In the genomic region with DNA sequence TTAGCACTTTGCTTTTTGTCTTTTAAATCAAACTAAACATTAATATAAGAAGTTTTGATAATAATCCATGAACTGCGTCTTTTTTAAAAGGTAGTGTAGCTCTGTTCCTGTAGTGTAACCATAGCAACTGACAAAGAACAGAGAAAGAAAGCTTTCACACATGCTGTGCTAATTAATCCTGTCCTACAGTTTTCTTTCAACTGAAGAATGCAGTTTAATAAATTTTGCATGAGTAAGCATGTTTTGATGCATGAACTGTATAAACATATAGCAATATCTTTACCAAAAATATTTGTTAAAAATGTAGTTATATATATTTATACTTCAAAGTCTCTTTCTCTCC, we compare ENCODE assay signal across 1 cellular context.
A peak's percentile ranks its signal among the peaks of the same experiment; 100 is the strongest.
TF ChIP-seq lines count a peak whose summit lies in the region.

No MANE protein-coding gene starts in this region.

TF ChIP-seq in H1, 55 proteins besides CTCF, POLR2A, EP300 and RAD21 (continued from another document):
- TF ChIP-seq, protein P1, sequence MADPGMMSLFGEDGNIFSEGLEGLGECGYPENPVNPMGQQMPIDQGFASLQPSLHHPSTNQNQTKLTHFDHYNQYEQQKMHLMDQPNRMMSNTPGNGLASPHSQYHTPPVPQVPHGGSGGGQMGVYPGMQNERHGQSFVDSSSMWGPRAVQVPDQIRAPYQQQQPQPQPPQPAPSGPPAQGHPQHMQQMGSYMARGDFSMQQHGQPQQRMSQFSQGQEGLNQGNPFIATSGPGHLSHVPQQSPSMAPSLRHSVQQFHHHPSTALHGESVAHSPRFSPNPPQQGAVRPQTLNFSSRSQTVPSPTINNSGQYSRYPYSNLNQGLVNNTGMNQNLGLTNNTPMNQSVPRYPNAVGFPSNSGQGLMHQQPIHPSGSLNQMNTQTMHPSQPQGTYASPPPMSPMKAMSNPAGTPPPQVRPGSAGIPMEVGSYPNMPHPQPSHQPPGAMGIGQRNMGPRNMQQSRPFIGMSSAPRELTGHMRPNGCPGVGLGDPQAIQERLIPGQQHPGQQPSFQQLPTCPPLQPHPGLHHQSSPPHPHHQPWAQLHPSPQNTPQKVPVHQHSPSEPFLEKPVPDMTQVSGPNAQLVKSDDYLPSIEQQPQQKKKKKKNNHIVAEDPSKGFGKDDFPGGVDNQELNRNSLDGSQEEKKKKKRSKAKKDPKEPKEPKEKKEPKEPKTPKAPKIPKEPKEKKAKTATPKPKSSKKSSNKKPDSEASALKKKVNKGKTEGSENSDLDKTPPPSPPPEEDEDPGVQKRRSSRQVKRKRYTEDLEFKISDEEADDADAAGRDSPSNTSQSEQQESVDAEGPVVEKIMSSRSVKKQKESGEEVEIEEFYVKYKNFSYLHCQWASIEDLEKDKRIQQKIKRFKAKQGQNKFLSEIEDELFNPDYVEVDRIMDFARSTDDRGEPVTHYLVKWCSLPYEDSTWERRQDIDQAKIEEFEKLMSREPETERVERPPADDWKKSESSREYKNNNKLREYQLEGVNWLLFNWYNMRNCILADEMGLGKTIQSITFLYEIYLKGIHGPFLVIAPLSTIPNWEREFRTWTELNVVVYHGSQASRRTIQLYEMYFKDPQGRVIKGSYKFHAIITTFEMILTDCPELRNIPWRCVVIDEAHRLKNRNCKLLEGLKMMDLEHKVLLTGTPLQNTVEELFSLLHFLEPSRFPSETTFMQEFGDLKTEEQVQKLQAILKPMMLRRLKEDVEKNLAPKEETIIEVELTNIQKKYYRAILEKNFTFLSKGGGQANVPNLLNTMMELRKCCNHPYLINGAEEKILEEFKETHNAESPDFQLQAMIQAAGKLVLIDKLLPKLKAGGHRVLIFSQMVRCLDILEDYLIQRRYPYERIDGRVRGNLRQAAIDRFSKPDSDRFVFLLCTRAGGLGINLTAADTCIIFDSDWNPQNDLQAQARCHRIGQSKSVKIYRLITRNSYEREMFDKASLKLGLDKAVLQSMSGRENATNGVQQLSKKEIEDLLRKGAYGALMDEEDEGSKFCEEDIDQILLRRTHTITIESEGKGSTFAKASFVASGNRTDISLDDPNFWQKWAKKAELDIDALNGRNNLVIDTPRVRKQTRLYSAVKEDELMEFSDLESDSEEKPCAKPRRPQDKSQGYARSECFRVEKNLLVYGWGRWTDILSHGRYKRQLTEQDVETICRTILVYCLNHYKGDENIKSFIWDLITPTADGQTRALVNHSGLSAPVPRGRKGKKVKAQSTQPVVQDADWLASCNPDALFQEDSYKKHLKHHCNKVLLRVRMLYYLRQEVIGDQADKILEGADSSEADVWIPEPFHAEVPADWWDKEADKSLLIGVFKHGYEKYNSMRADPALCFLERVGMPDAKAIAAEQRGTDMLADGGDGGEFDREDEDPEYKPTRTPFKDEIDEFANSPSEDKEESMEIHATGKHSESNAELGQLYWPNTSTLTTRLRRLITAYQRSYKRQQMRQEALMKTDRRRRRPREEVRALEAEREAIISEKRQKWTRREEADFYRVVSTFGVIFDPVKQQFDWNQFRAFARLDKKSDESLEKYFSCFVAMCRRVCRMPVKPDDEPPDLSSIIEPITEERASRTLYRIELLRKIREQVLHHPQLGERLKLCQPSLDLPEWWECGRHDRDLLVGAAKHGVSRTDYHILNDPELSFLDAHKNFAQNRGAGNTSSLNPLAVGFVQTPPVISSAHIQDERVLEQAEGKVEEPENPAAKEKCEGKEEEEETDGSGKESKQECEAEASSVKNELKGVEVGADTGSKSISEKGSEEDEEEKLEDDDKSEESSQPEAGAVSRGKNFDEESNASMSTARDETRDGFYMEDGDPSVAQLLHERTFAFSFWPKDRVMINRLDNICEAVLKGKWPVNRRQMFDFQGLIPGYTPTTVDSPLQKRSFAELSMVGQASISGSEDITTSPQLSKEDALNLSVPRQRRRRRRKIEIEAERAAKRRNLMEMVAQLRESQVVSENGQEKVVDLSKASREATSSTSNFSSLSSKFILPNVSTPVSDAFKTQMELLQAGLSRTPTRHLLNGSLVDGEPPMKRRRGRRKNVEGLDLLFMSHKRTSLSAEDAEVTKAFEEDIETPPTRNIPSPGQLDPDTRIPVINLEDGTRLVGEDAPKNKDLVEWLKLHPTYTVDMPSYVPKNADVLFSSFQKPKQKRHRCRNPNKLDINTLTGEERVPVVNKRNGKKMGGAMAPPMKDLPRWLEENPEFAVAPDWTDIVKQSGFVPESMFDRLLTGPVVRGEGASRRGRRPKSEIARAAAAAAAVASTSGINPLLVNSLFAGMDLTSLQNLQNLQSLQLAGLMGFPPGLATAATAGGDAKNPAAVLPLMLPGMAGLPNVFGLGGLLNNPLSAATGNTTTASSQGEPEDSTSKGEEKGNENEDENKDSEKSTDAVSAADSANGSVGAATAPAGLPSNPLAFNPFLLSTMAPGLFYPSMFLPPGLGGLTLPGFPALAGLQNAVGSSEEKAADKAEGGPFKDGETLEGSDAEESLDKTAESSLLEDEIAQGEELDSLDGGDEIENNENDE (IDR thresholded peaks at IDR 0.05; ENCODE audit: insufficient replicate concordance, low read length): peak; percentile 78
- TF ChIP-seq HDAC2 (IDR thresholded peaks at IDR 0.05; ENCODE audit: borderline replicate concordance in 1 of 2, low read depth in 2 of 2, low read length in 2 of 2) (0 out of 4 replicates have a peak, but pooled peaks of 1 of the 2 experiments have one; percentile 12), TBP (IDR thresholded peaks at IDR 0.05; ENCODE audit: low read depth, low read length) (no peak), TCF12 (IDR thresholded peaks at IDR 0.05; ENCODE audit: low read depth, low read length) (no peak)
